1 cellular context compared by ENCODE assay signal in the genomic region with DNA sequence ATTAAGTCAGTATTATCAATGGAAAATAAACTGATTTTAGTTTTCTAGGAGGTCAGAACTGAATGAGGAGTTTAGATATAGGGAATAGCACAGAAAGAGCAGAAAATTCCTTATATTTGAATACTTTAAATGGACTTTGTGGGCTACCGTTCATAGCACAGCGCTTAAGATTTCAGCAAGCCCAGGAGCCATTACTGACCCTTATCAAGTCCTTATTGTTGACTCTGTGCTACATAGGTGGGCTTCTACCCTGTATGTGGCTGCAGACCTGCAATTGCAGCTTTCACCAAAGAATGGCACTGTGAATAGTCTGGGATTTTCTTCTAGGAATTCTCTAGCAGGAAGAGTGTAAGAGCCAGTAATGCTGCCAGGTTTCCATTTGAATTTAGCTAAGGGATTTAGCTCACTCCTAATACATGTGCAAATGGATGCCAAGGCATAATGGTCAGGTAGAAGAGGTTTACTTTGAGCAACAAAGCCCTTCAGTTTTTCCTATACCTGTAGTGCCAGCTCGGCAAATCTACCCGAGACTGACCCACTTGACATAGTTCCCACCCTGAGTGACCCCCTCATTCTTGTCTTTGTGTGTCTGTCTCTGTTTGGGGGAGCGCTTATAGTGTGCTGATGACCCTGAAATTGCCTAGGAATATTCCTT.
TF ChIP-seq lines count a peak whose summit lies in the region.

No MANE protein-coding gene starts in this region.

TF ChIP-seq in K562, 482 proteins besides CTCF, POLR2A, EP300 and RAD21 (continued from another document):
- 0 out of 4 replicates have a peak, but pooled peaks of 1 of the 2 experiments have one; percentile 1 for TF ChIP-seq SRF (CRISPR knock-in tag; IDR thresholded peaks at IDR 0.05)
- no peak for TF ChIP-seq ZNF217 (CRISPR knock-in tag; IDR thresholded peaks at IDR 0.05)
- TF ChIP-seq ZNF408 (CRISPR knock-in tag; IDR thresholded peaks at IDR 0.05; ENCODE audit: low read depth): no peak
